In the genomic region with DNA sequence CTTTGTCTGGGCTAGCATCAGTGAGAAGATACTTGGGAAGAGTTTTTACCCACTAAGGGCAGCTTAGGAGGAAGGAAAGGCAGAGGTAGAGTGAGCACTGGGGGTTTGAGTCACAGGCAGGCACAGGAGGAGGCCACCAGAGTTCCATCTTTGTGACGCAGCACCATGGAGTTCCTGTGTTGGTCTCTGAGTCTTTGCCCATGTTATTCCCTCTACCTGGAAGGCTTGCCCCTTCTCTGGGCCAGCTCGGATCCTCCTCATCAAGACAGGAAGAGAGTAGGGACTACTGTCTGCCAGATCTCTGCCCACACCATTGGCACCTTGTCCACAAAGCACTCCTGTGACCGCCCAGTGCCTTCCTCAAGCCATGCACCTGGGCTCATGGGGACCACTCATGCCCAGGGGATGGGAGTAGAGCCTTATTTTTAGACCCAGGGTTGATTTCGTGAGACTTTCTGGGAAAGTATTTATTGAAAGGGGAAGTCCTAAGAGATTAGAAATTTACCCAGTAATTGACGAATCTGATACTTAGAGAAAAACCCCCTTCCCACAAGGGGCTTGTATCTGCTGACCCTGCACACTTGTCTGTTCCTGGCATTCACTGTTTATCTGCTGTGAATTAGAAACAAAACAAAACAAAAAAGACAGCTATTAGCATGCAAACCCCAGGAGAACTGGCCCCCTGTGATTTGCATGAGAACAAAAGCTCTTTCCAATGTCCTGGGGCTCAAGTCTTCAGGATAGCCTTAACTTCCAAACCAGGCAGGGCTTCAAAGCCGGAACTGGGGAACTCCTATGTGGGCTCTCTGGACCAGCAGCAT, we compare ENCODE assay signal across 1 cellular context.
TF ChIP-seq lines count a peak whose summit lies in the region.

No MANE protein-coding gene starts in this region.

TF ChIP-seq in GM12878, 131 proteins besides CTCF, POLR2A, EP300 and RAD21 (continues in another document):
- TF ChIP-seq RFX5 (IDR thresholded peaks at IDR 0.05; ENCODE audit: low read depth, low read length) (no peak), ZNF217 (IDR thresholded peaks at IDR 0.05) (no peak), TCF3 (IDR thresholded peaks at IDR 0.05; ENCODE audit: borderline replicate concordance, insufficient read depth, low read depth, low read length) (0 out of 2 replicates have a peak, but pooled peaks have one; percentile 4), CHD2 (IDR thresholded peaks at IDR 0.05; ENCODE audit: borderline replicate concordance, low read depth, low read length) (no peak), CBX3 (IDR thresholded peaks at IDR 0.05; ENCODE audit: borderline replicate concordance, low read depth) (no peak), BHLHE40 (IDR thresholded peaks at IDR 0.05; ENCODE audit: borderline replicate concordance in 1 of 2, low read depth in 2 of 2, low read length in 1 of 2) (peak; percentile 77), MXI1 (IDR thresholded peaks at IDR 0.05; ENCODE audit: low read depth, low read length) (no peak), CREB1 (IDR thresholded peaks at IDR 0.05; ENCODE audit: low read depth) (no peak), KAT2A (conservative IDR thresholded peaks at IDR 0.05; ENCODE audit: control insufficient read depth, low read depth, low read length) (no peak), MYC (IDR thresholded peaks at IDR 0.05; ENCODE audit: insufficient read depth, insufficient read length, insufficient replicate concordance, low read length, severe bottlenecking) (no peak), SREBF2 (IDR thresholded peaks at IDR 0.05; ENCODE audit: low read length) (no peak), MYB (IDR thresholded peaks at IDR 0.05; ENCODE audit: borderline replicate concordance, low read depth, low read length) (no peak), IKZF1 (conservative IDR thresholded peaks at IDR 0.05) (peak; percentile 70), PAX8 (IDR thresholded peaks at IDR 0.05) (no peak), NR2F1 (conservative IDR thresholded peaks at IDR 0.05) (peak; percentile 92), TARDBP (IDR thresholded peaks at IDR 0.05; ENCODE audit: borderline replicate concordance) (no peak), MTA2 (IDR thresholded peaks at IDR 0.05; ENCODE audit: low read depth) (peak; percentile 55), RELA (IDR thresholded peaks at IDR 0.05; ENCODE audit: borderline replicate concordance, partially characterized antibody) (peak; percentile 91), DPF2 (IDR thresholded peaks at IDR 0.05) (0 out of 2 replicates have a peak, but pooled peaks have one; percentile 17), NR2C2 (IDR thresholded peaks at IDR 0.05; ENCODE audit: borderline replicate concordance, control insufficient read depth, insufficient read length, low read depth) (no peak), TCF12 (IDR thresholded peaks at IDR 0.05; ENCODE audit: low read depth, low read length) (peak; percentile 66; the same call in 1 of the 2 replicates), ATF7 (IDR thresholded peaks at IDR 0.05; ENCODE audit: low read depth) (no peak; the same call in 1 of the 2 replicates), BACH1 (IDR thresholded peaks at IDR 0.05; ENCODE audit: borderline replicate concordance) (no peak), RB1 (IDR thresholded peaks at IDR 0.05; ENCODE audit: borderline replicate concordance) (peak; percentile 78; the same call in 1 of the 2 replicates)
- TF ChIP-seq, protein P1, sequence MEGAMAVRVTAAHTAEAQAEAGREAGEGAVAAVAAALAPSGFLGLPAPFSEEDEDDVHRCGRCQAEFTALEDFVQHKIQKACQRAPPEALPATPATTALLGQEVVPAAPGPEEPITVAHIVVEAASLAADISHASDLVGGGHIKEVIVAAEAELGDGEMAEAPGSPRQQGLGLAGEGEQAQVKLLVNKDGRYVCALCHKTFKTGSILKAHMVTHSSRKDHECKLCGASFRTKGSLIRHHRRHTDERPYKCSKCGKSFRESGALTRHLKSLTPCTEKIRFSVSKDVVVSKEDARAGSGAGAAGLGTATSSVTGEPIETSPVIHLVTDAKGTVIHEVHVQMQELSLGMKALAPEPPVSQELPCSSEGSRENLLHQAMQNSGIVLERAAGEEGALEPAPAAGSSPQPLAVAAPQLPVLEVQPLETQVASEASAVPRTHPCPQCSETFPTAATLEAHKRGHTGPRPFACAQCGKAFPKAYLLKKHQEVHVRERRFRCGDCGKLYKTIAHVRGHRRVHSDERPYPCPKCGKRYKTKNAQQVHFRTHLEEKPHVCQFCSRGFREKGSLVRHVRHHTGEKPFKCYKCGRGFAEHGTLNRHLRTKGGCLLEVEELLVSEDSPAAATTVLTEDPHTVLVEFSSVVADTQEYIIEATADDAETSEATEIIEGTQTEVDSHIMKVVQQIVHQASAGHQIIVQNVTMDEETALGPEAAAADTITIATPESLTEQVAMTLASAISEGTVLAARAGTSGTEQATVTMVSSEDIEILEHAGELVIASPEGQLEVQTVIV (IDR thresholded peaks at IDR 0.05; ENCODE audit: borderline replicate concordance, partially characterized antibody) = no peak
- TF ChIP-seq, protein P2, sequence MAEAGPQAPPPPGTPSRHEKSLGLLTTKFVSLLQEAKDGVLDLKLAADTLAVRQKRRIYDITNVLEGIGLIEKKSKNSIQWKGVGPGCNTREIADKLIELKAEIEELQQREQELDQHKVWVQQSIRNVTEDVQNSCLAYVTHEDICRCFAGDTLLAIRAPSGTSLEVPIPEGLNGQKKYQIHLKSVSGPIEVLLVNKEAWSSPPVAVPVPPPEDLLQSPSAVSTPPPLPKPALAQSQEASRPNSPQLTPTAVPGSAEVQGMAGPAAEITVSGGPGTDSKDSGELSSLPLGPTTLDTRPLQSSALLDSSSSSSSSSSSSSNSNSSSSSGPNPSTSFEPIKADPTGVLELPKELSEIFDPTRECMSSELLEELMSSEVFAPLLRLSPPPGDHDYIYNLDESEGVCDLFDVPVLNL (IDR thresholded peaks at IDR 0.05; ENCODE audit: low read depth, low read length) = no peak
- TF ChIP-seq, protein P3, sequence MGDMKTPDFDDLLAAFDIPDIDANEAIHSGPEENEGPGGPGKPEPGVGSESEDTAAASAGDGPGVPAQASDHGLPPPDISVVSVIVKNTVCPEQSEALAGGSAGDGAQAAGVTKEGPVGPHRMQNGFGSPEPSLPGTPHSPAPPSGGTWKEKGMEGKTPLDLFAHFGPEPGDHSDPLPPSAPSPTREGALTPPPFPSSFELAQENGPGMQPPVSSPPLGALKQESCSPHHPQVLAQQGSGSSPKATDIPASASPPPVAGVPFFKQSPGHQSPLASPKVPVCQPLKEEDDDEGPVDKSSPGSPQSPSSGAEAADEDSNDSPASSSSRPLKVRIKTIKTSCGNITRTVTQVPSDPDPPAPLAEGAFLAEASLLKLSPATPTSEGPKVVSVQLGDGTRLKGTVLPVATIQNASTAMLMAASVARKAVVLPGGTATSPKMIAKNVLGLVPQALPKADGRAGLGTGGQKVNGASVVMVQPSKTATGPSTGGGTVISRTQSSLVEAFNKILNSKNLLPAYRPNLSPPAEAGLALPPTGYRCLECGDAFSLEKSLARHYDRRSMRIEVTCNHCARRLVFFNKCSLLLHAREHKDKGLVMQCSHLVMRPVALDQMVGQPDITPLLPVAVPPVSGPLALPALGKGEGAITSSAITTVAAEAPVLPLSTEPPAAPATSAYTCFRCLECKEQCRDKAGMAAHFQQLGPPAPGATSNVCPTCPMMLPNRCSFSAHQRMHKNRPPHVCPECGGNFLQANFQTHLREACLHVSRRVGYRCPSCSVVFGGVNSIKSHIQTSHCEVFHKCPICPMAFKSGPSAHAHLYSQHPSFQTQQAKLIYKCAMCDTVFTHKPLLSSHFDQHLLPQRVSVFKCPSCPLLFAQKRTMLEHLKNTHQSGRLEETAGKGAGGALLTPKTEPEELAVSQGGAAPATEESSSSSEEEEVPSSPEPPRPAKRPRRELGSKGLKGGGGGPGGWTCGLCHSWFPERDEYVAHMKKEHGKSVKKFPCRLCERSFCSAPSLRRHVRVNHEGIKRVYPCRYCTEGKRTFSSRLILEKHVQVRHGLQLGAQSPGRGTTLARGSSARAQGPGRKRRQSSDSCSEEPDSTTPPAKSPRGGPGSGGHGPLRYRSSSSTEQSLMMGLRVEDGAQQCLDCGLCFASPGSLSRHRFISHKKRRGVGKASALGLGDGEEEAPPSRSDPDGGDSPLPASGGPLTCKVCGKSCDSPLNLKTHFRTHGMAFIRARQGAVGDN (IDR thresholded peaks at IDR 0.05) = peak; percentile 73; the same call in 1 of the 2 replicates
- TF ChIP-seq, protein P4, sequence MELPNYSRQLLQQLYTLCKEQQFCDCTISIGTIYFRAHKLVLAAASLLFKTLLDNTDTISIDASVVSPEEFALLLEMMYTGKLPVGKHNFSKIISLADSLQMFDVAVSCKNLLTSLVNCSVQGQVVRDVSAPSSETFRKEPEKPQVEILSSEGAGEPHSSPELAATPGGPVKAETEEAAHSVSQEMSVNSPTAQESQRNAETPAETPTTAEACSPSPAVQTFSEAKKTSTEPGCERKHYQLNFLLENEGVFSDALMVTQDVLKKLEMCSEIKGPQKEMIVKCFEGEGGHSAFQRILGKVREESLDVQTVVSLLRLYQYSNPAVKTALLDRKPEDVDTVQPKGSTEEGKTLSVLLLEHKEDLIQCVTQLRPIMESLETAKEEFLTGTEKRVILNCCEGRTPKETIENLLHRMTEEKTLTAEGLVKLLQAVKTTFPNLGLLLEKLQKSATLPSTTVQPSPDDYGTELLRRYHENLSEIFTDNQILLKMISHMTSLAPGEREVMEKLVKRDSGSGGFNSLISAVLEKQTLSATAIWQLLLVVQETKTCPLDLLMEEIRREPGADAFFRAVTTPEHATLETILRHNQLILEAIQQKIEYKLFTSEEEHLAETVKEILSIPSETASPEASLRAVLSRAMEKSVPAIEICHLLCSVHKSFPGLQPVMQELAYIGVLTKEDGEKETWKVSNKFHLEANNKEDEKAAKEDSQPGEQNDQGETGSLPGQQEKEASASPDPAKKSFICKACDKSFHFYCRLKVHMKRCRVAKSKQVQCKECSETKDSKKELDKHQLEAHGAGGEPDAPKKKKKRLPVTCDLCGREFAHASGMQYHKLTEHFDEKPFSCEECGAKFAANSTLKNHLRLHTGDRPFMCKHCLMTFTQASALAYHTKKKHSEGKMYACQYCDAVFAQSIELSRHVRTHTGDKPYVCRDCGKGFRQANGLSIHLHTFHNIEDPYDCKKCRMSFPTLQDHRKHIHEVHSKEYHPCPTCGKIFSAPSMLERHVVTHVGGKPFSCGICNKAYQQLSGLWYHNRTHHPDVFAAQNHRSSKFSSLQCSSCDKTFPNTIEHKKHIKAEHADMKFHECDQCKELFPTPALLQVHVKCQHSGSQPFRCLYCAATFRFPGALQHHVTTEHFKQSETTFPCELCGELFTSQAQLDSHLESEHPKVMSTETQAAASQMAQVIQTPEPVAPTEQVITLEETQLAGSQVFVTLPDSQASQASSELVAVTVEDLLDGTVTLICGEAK (IDR thresholded peaks at IDR 0.05; ENCODE audit: borderline replicate concordance) = no peak
- TF ChIP-seq, protein P5, sequence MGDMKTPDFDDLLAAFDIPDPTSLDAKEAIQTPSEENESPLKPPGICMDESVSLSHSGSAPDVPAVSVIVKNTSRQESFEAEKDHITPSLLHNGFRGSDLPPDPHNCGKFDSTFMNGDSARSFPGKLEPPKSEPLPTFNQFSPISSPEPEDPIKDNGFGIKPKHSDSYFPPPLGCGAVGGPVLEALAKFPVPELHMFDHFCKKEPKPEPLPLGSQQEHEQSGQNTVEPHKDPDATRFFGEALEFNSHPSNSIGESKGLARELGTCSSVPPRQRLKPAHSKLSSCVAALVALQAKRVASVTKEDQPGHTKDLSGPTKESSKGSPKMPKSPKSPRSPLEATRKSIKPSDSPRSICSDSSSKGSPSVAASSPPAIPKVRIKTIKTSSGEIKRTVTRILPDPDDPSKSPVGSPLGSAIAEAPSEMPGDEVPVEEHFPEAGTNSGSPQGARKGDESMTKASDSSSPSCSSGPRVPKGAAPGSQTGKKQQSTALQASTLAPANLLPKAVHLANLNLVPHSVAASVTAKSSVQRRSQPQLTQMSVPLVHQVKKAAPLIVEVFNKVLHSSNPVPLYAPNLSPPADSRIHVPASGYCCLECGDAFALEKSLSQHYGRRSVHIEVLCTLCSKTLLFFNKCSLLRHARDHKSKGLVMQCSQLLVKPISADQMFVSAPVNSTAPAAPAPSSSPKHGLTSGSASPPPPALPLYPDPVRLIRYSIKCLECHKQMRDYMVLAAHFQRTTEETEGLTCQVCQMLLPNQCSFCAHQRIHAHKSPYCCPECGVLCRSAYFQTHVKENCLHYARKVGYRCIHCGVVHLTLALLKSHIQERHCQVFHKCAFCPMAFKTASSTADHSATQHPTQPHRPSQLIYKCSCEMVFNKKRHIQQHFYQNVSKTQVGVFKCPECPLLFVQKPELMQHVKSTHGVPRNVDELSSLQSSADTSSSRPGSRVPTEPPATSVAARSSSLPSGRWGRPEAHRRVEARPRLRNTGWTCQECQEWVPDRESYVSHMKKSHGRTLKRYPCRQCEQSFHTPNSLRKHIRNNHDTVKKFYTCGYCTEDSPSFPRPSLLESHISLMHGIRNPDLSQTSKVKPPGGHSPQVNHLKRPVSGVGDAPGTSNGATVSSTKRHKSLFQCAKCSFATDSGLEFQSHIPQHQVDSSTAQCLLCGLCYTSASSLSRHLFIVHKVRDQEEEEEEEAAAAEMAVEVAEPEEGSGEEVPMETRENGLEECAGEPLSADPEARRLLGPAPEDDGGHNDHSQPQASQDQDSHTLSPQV (IDR thresholded peaks at IDR 0.05) = no peak
- TF ChIP-seq, protein P6, sequence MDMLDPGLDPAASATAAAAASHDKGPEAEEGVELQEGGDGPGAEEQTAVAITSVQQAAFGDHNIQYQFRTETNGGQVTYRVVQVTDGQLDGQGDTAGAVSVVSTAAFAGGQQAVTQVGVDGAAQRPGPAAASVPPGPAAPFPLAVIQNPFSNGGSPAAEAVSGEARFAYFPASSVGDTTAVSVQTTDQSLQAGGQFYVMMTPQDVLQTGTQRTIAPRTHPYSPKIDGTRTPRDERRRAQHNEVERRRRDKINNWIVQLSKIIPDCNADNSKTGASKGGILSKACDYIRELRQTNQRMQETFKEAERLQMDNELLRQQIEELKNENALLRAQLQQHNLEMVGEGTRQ (IDR thresholded peaks at IDR 0.05; ENCODE audit: borderline replicate concordance, low read depth, low read length) = no peak
- TF ChIP-seq, protein P7, sequence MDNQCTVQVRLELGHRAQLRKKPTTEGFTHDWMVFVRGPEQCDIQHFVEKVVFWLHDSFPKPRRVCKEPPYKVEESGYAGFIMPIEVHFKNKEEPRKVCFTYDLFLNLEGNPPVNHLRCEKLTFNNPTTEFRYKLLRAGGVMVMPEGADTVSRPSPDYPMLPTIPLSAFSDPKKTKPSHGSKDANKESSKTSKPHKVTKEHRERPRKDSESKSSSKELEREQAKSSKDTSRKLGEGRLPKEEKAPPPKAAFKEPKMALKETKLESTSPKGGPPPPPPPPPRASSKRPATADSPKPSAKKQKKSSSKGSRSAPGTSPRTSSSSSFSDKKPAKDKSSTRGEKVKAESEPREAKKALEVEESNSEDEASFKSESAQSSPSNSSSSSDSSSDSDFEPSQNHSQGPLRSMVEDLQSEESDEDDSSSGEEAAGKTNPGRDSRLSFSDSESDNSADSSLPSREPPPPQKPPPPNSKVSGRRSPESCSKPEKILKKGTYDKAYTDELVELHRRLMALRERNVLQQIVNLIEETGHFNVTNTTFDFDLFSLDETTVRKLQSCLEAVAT (IDR thresholded peaks at IDR 0.05) = no peak
